26 cellular contexts compared by ENCODE assay signal in the genomic region with DNA sequence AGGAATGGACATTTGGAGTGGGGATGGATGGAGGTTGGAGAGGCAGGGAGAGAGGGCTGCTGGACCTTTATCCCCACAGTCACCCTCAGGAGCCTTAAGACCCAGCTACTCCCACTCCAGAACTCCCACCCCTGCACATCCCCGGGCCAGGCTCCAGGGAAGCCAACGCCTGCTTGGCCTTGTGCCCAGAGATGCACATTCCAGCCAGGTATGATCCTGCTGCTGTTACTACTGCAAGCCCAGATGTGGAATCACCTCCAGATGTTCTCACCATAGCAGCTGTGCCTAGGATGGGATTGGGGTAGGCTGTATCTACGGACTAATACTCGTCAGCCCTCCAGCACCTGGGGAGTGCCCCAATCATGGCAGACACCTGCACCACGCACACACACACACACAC.
DNase-seq lines count a peak whose midpoint lies in the region; ATAC-seq and TF ChIP-seq lines count a peak whose summit lies in the region.
"Had no signal": no experiment of that assay in that cellular context is flagged by ENCODE, and none has a peak within 500 bp of the region (broad histone marks: within the 10 kb centered on the region; RNA-seq: fewer than 3 reads in every experiment).

No MANE protein-coding gene starts in this region.

- DNase-seq in SK-N-SH (peak; percentile 27), COLO668 (lab: John Stamatoyannopoulos, UW; ENCODE audit: unreplicated experiment) (peak; percentile 16), nephron progenitor cell (no peak), NCI-H345 treated with DMSO at 0.1 percent for 48 hours (lab: John Stamatoyannopoulos, UW; ENCODE audit: unreplicated experiment) (no peak), NCI-H1436 treated with DMSO at 0.1 percent for 48 hours (lab: John Stamatoyannopoulos, UW) (no peak)
- DNase-seq in activated T-helper 1 cell treated with anti-CD3 and anti-CD28 coated beads, Interleukin-12 subunit alpha, Interleukin-12 subunit beta, Interleukin-2, Interleukin-4 antibody, amounts not matched to agents 30 ng/mL and 10 ng/mL and 1 ng/mL, durations not matched to agents 14 hours and 24 hours and 36 hours (ENCODE audit: low spot score), result no peak
- DNase-seq: activated naive CD4-positive, alpha-beta T cell treated with anti-CD3 and anti-CD28 coated beads, Interleukin-2, amount 10 ng/mL, durations not matched to agents 7 days and 5 days; activated T-cell treated with anti-CD3 and anti-CD28 coated beads, Interleukin-2, amount 50 U/mL, for 4 hours; aorta; C1 segment of cervical spinal cord; caudate nucleus; dorsolateral prefrontal cortex; heart right ventricle; left cardiac atrium; mesendoderm; natural killer cell; NCI-H1417; NCI-H2107; NCI-H526; Right ventricle myocardium superior; sigmoid colon; SW 1271 had no signal

- H3K4me2 ChIP-seq in SK-N-SH, result no peak overlapping the region

- H4K20me1 ChIP-seq in SK-N-SH (ENCODE audit: insufficient read depth), result no peaks in the 10 kb centered on the region

- CTCF ChIA-PET in SK-N-SH (lab: Yijun Ruan, JAX), result interaction anchor here (0.6 to 1.5 kb wide), 4 partner anchors 10 to 153 kb away, joined by 3 to 4 read pairs (median 4); no protein-coding TSS in a partner anchor

- no peak overlapping the region for H3K9ac ChIP-seq in SK-N-SH
- H3K9ac ChIP-seq: parathyroid adenoma had no signal

- H3K9me2 ChIP-seq in SK-N-SH, result no peaks in the 10 kb centered on the region

- TF ChIP-seq CTCF in SK-N-SH (IDR thresholded peaks at IDR 0.05) (no peak), nephron progenitor cell (IDR thresholded peaks at IDR 0.05) (no peak)

- intact Hi-C loops in activated T-helper 1 cell treated with anti-CD3 and anti-CD28 coated beads, Interleukin-12 subunit alpha, Interleukin-12 subunit beta, Interleukin-2, Interleukin-4 antibody, amounts not matched to agents 30 ng/mL and 10 ng/mL and 1 ng/mL, durations not matched to agents 14 hours and 24 hours and 36 hours (cut with micrococcal nuclease), result no loop called here

- TF ChIP-seq RAD21 in SK-N-SH (IDR thresholded peaks at IDR 0.05; ENCODE audit: low read length), result no peak

- peak overlapping the region; percentile 37 for H3K27ac Mint-ChIP-seq in activated T-helper 1 cell treated with anti-CD3 and anti-CD28 coated beads, Interleukin-12 subunit alpha, Interleukin-12 subunit beta, Interleukin-2, Interleukin-4 antibody, amounts not matched to agents 30 ng/mL and 10 ng/mL and 1 ng/mL, durations not matched to agents 14 hours and 24 hours and 36 hours
- peak overlapping the region; percentile 44 for H3K27ac Mint-ChIP-seq in nephron progenitor cell

- no peak overlapping the region for H3K27ac ChIP-seq in SK-N-SH (ENCODE audit: low read depth in 2 of 2, low read length in 1 of 2)
- H3K27ac ChIP-seq: dorsolateral prefrontal cortex, heart right ventricle, parathyroid adenoma, sigmoid colon, vagina had no signal

- no peaks in the 10 kb centered on the region for H3K36me3 ChIP-seq in SK-N-SH (replicated peaks in 1 of 2; ENCODE audit: control insufficient read depth in 1 of 2, insufficient read depth in 2 of 2, low read length in 1 of 2)
- H3K36me3 ChIP-seq: heart right ventricle, sigmoid colon, vagina had no signal

- WGBS in SK-N-SH (ENCODE audit: low lambda C conversion rate), result no CpG with 5 or more reads among the region's 5 CpGs

- no peaks in the 10 kb centered on the region for H3K27me3 Mint-ChIP-seq in activated T-helper 1 cell treated with anti-CD3 and anti-CD28 coated beads, Interleukin-12 subunit alpha, Interleukin-12 subunit beta, Interleukin-2, Interleukin-4 antibody, amounts not matched to agents 30 ng/mL and 10 ng/mL and 1 ng/mL, durations not matched to agents 14 hours and 24 hours and 36 hours (ENCODE audit: insufficient read depth)
- H3K27me3 Mint-ChIP-seq in nephron progenitor cell (ENCODE audit: low read depth, poor library complexity), result peaks cover 7% of the 10 kb centered on the region
- H3K27me3 Mint-ChIP-seq: activated naive CD4-positive, alpha-beta T cell treated with anti-CD3 and anti-CD28 coated beads, Interleukin-2, amount 10 ng/mL, durations not matched to agents 7 days and 5 days had no signal

- peaks cover 52% of the 10 kb centered on the region for H3K4me1 Mint-ChIP-seq in activated T-helper 1 cell treated with anti-CD3 and anti-CD28 coated beads, Interleukin-12 subunit alpha, Interleukin-12 subunit beta, Interleukin-2, Interleukin-4 antibody, amounts not matched to agents 30 ng/mL and 10 ng/mL and 1 ng/mL, durations not matched to agents 14 hours and 24 hours and 36 hours (ENCODE audit: low read depth)
- peaks cover 44% of the 10 kb centered on the region for H3K4me1 Mint-ChIP-seq in nephron progenitor cell

- H3K36me3 Mint-ChIP-seq in activated T-helper 1 cell treated with anti-CD3 and anti-CD28 coated beads, Interleukin-12 subunit alpha, Interleukin-12 subunit beta, Interleukin-2, Interleukin-4 antibody, amounts not matched to agents 30 ng/mL and 10 ng/mL and 1 ng/mL, durations not matched to agents 14 hours and 24 hours and 36 hours (ENCODE audit: low read depth), result no peaks in the 10 kb centered on the region
- H3K36me3 Mint-ChIP-seq in nephron progenitor cell (ENCODE audit: low read depth), result no peaks in the 10 kb centered on the region
- H3K36me3 Mint-ChIP-seq: natural killer cell had no signal

- POLR2A ChIA-PET in SK-N-SH (lab: Yijun Ruan, JAX), result no interaction called here

- H3K79me2 ChIP-seq in SK-N-SH (ENCODE audit: insufficient read depth), result no peaks in the 10 kb centered on the region
- H3K79me2 ChIP-seq: parathyroid adenoma had no signal

- H3K4me1 ChIP-seq in SK-N-SH (ENCODE audit: control insufficient read depth in 1 of 2, insufficient read depth in 2 of 2, low read depth in 1 of 2, low read length in 1 of 2), result peaks cover 8 to 16% of the 10 kb centered on the region in 2 experiments; a peak in 2 of 4 replicates

- no peaks in the 10 kb centered on the region for H3K9me3 Mint-ChIP-seq in activated T-helper 1 cell treated with anti-CD3 and anti-CD28 coated beads, Interleukin-12 subunit alpha, Interleukin-12 subunit beta, Interleukin-2, Interleukin-4 antibody, amounts not matched to agents 30 ng/mL and 10 ng/mL and 1 ng/mL, durations not matched to agents 14 hours and 24 hours and 36 hours
- H3K9me3 Mint-ChIP-seq in nephron progenitor cell, result no peaks in the 10 kb centered on the region
- H3K9me3 Mint-ChIP-seq: activated naive CD4-positive, alpha-beta T cell treated with anti-CD3 and anti-CD28 coated beads, Interleukin-2, amount 10 ng/mL, durations not matched to agents 7 days and 5 days; activated T-cell treated with anti-CD3 and anti-CD28 coated beads, Interleukin-2, amount 50 U/mL, for 4 hours; natural killer cell had no signal

- no peaks in the 10 kb centered on the region for H3K9me3 ChIP-seq in SK-N-SH
- H3K9me3 ChIP-seq: heart right ventricle, sigmoid colon, vagina had no signal

- no peak overlapping the region for H3K4me3 Mint-ChIP-seq in activated T-helper 1 cell treated with anti-CD3 and anti-CD28 coated beads, Interleukin-12 subunit alpha, Interleukin-12 subunit beta, Interleukin-2, Interleukin-4 antibody, amounts not matched to agents 30 ng/mL and 10 ng/mL and 1 ng/mL, durations not matched to agents 14 hours and 24 hours and 36 hours
- no peak overlapping the region for H3K4me3 Mint-ChIP-seq in nephron progenitor cell
- H3K4me3 Mint-ChIP-seq: activated naive CD4-positive, alpha-beta T cell treated with anti-CD3 and anti-CD28 coated beads, Interleukin-2, amount 10 ng/mL, durations not matched to agents 7 days and 5 days; activated T-cell treated with anti-CD3 and anti-CD28 coated beads, Interleukin-2, amount 50 U/mL, for 4 hours; natural killer cell had no signal

- no peaks in the 10 kb centered on the region for H3F3A ChIP-seq in SK-N-SH (replicated peaks; ENCODE audit: insufficient read depth)

- H3K4me3 ChIP-seq in SK-N-SH (ENCODE audit: low read depth in 2 of 2, low read length in 1 of 2), result no peak overlapping the region
- H3K4me3 ChIP-seq: dorsolateral prefrontal cortex, heart right ventricle, sigmoid colon, vagina had no signal

- H3K27me3 ChIP-seq in SK-N-SH (ENCODE audit: insufficient read depth), result no peaks in the 10 kb centered on the region
- H3K27me3 ChIP-seq: dorsolateral prefrontal cortex, heart right ventricle, sigmoid colon, vagina had no signal

- H2AFZ ChIP-seq in SK-N-SH (ENCODE audit: low read depth), result no peak overlapping the region
- H2AFZ ChIP-seq: parathyroid adenoma had no signal

- no peak for TF ChIP-seq EP300 in SK-N-SH (IDR thresholded peaks at IDR 0.05; ENCODE audit: borderline replicate concordance in 1 of 2, low read depth in 1 of 2, low read length in 1 of 2)

- ATAC-seq in SK-N-SH treated with all-trans-retinoic acid at 6 μM for 48 hours, result no peak
- ATAC-seq in HG02642 (IDR thresholded peaks at IDR 0.05; ENCODE audit: poor library complexity, unreplicated experiment), result no peak
- ATAC-seq: activated T-cell treated with anti-CD3 and anti-CD28 coated beads, Interleukin-2, amount 50 U/mL, for 4 hours; heart right ventricle; left cardiac atrium; natural killer cell had no signal

TF ChIP-seq in SK-N-SH, 30 proteins besides CTCF, POLR2A, EP300 and RAD21:
- TF ChIP-seq SIN3A (IDR thresholded peaks at IDR 0.05; ENCODE audit: borderline replicate concordance, low read depth, low read length) (no peak), MXI1 (IDR thresholded peaks at IDR 0.05; ENCODE audit: low read depth, low read length) (no peak), MAX (IDR thresholded peaks at IDR 0.05; ENCODE audit: low read depth) (no peak), RFX5 (IDR thresholded peaks at IDR 0.05; ENCODE audit: low read length) (no peak), CHD2 (IDR thresholded peaks at IDR 0.05; ENCODE audit: low read length, partially characterized antibody) (no peak), TEAD4 (IDR thresholded peaks at IDR 0.05; ENCODE audit: borderline replicate concordance, insufficient read depth) (no peak)
TF ChIP-seq in SK-N-SH: peak in this region for 0.

TF ChIP-seq in SK-N-SH treated with all-trans-retinoic acid at 6 μM for 48 hours, 23 proteins besides CTCF, POLR2A, EP300 and RAD21 (continues in another document):
- TF ChIP-seq OSR1 (CRISPR knock-in tag; IDR thresholded peaks at IDR 0.05), result no peak
- no peak for TF ChIP-seq ZFP30 (CRISPR knock-in tag; IDR thresholded peaks at IDR 0.05)
- no peak for TF ChIP-seq CSRNP3 (CRISPR knock-in tag; IDR thresholded peaks at IDR 0.05)

Comparison
In these comparisons a context has a peak if more than half of its experiments do, and no peak if none do; other contexts are left out.
1. DNase-seq: peak in SK-N-SH (single experiment) and COLO668 (single experiment); none in activated T-helper 1 cell treated with anti-CD3 and anti-CD28 coated beads, Interleukin-12 subunit alpha, Interleukin-12 subunit beta, Interleukin-2, Interleukin-4 antibody, amounts not matched to agents 30 ng/mL and 10 ng/mL and 1 ng/mL, durations not matched to agents 14 hours and 24 hours and 36 hours (single experiment), nephron progenitor cell (single experiment), NCI-H345 treated with DMSO at 0.1 percent for 48 hours (single experiment) and NCI-H1436 treated with DMSO at 0.1 percent for 48 hours (single experiment).